31 cellular contexts compared by ENCODE assay signal in genomic region chr1:10070206-10070605, GRCh38.
"Had no signal": no experiment of that assay in that cellular context is flagged by ENCODE, and none has a peak within 500 bp of the region (broad histone marks: within the 10 kb centered on the region; RNA-seq: fewer than 3 reads in every experiment).

No MANE protein-coding gene starts in this region.

- H3K9me3 ChIP-seq: adrenal gland, Peyer's patch had no signal

- H3K36me3 ChIP-seq: adrenal gland had no signal

- ATAC-seq: activated CD4-positive, CD25-positive, alpha-beta regulatory T cell treated with anti-CD3 and anti-CD28 coated beads, Interleukin-2, amount 50 U/mL, for 24 hours; activated naive CD4-positive, alpha-beta T cell treated with anti-CD3 and anti-CD28 coated beads, Interleukin-2, amount 50 U/mL, for 72 hours; activated T-cell treated with anti-CD3 and anti-CD28 coated beads, Interleukin-2, amount 50 U/mL, for 4 hours; PC-3; WTC11 had no signal

- H3K27ac ChIP-seq: adrenal gland, KMS-11, Peyer's patch, SK-N-MC had no signal

- H3K4me3 ChIP-seq: adrenal gland, Peyer's patch, SK-N-MC had no signal

- H3K27me3 ChIP-seq: adrenal gland, Peyer's patch had no signal

- DNase-seq: activated CD4-positive, alpha-beta memory T cell treated with anti-CD3 and anti-CD28 coated beads for 36 hours; activated CD4-positive, alpha-beta T cell treated with anti-CD3 and anti-CD28 coated beads for 4 hours; activated CD4-positive, alpha-beta T cell treated with anti-CD3 and anti-CD28 coated beads, Interleukin-2, amount 50 U/mL, for 1 hour; activated CD8-positive, alpha-beta memory T cell treated with anti-CD3 and anti-CD28 coated beads, Interleukin-2, amount 50 U/mL, for 4 hours; activated gamma-delta T cell treated with Interleukin-2 at 50 U/mL for 16 hours; activated naive CD4-positive, alpha-beta T cell treated with anti-CD3 and anti-CD28 coated beads for 36 hours; activated T-cell treated with anti-CD3 and anti-CD28 coated beads for 4 hours; activated T-cell treated with anti-CD3 and anti-CD28 coated beads, Interleukin-2, amount 50 U/mL, for 4 hours; adrenal gland; caudate nucleus; cerebellar nuclear complex; MM.1S; MV-4-11; NCI-H1092; NCI-H1436 treated with DMSO at 0.1 percent for 48 hours; NCI-H1694 treated with DMSO at 0.1 percent for 48 hours; NCI-H2029 treated with DMSO at 0.1 percent for 48 hours; NCI-H2107; NCI-H2171; NCI-H510A; NCI-H526; NCI-H748 treated with DMSO at 0.1 percent for 48 hours; NK-92 treated with Interleukin-12 subunit alpha and Interleukin-12 subunit beta, amount 100 ng/mL, for 24 hours; PC-3; Peyer's patch; Right ventricle myocardium superior had no signal
